1 cellular context compared by ENCODE assay signal in the genomic region with DNA sequence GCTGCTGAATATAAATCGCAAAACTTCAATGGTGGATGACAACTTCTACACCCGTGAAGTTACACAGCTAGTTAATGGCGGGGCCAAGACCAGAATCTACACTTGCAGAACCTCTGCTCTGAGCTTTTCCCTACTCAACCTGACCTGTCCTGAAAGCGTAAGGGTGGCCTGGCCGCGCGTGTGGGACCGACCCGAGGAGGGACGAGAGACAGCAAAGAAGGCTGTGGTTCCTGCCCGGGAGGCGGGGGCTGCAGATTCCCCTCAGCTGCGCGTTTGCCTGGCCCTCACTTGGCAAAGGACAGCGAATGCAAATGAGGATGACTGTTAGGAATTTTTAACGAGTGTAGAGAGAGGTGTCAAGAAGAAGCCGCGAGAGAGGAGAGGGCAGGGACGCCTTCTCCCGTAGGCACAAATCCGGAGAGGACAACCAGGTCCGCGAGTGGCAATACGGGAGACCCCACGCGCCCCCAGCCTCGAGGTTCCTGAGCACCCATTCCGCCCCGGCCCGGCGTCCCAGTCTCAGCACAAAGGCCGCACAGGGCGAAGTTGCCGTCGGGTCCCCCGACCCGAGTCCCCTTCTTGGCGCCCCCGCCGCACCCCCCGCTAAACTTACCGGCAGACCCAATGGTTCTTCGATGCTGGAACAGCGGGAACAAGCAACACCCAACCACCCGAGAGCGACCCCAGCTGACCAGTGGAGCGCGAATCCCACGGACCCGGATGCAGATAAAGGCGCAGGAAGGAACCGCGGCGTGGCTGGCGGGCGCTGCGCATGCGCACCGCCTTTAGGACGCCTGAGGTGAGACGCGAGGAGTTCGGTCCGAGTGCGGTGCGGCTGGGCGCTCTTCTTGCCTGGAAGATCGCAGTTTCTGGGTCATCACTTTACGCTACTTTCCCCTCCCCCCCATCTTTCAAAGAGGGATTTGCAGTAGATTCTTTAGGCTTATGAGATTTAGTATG.
A peak's percentile ranks its signal among the peaks of the same experiment; 100 is the strongest.
TF ChIP-seq lines count a peak whose summit lies in the region.

GNPDA2 (minus strand) TSS at position 696 of the 960 bp plus-strand sequence. CDS start 4,349 bp downstream, outside the sequence.

TF ChIP-seq in HepG2, 621 proteins besides CTCF, POLR2A, EP300 and RAD21 (continued from another document and continues in another):
- TF ChIP-seq, protein P1, sequence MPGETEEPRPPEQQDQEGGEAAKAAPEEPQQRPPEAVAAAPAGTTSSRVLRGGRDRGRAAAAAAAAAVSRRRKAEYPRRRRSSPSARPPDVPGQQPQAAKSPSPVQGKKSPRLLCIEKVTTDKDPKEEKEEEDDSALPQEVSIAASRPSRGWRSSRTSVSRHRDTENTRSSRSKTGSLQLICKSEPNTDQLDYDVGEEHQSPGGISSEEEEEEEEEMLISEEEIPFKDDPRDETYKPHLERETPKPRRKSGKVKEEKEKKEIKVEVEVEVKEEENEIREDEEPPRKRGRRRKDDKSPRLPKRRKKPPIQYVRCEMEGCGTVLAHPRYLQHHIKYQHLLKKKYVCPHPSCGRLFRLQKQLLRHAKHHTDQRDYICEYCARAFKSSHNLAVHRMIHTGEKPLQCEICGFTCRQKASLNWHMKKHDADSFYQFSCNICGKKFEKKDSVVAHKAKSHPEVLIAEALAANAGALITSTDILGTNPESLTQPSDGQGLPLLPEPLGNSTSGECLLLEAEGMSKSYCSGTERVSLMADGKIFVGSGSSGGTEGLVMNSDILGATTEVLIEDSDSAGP (CRISPR knock-in tag; IDR thresholded peaks at IDR 0.05; ENCODE audit: borderline replicate concordance), result peak; percentile 79
- TF ChIP-seq ATF7 (IDR thresholded peaks at IDR 0.05) (no peak), ATF7 (CRISPR knock-in tag; IDR thresholded peaks at IDR 0.05) (0 out of 2 replicates have a peak, but pooled peaks have one; percentile 47), TARDBP (CRISPR knock-in tag; IDR thresholded peaks at IDR 0.05) (peak; percentile 59), ZNF335 (CRISPR knock-in tag; IDR thresholded peaks at IDR 0.05) (peak; percentile 70; the same call in 1 of the 2 replicates), ZNF343 (CRISPR knock-in tag; IDR thresholded peaks at IDR 0.05) (peak; percentile 42; the same call in 1 of the 2 replicates), REL (CRISPR knock-in tag; conservative IDR thresholded peaks at IDR 0.05) (peak; percentile 65; the same call in 1 of the 2 replicates), ZFAT (CRISPR knock-in tag; conservative IDR thresholded peaks at IDR 0.05) (peak; percentile 28; the same call in 1 of the 2 replicates), ZNF720 (CRISPR knock-in tag; IDR thresholded peaks at IDR 0.05) (no peak; the same call in 1 of the 2 replicates), ZC3H4 (CRISPR knock-in tag; IDR thresholded peaks at IDR 0.05; ENCODE audit: borderline replicate concordance) (no peak), CC2D1A (CRISPR knock-in tag; IDR thresholded peaks at IDR 0.05) (peak; percentile 93; the same call in 1 of the 2 replicates), BCL3 (CRISPR knock-in tag; IDR thresholded peaks at IDR 0.05) (peak; percentile 65; the same call in 1 of the 2 replicates), NFRKB (IDR thresholded peaks at IDR 0.05) (no peak), ZNF136 (CRISPR knock-in tag; IDR thresholded peaks at IDR 0.05; ENCODE audit: low read depth) (peak; percentile 63; the same call in 1 of the 2 replicates), ZNF547 (CRISPR knock-in tag; IDR thresholded peaks at IDR 0.05) (peak; percentile 95), ZBTB34 (CRISPR knock-in tag; IDR thresholded peaks at IDR 0.05) (no peak; the same call in 1 of the 2 replicates), TOPORS (CRISPR knock-in tag; IDR thresholded peaks at IDR 0.05) (no peak; the same call in 1 of the 2 replicates), AHR (CRISPR knock-in tag; IDR thresholded peaks at IDR 0.05) (peak; percentile 36; the same call in 1 of the 2 replicates), DR1 (CRISPR knock-in tag; IDR thresholded peaks at IDR 0.05) (peak; percentile 90), SP1 (IDR thresholded peaks at IDR 0.05) (no peak), SP1 (CRISPR knock-in tag; IDR thresholded peaks at IDR 0.05) (0 out of 2 replicates have a peak, but pooled peaks have one; percentile 16), ATAD3A (CRISPR knock-in tag; IDR thresholded peaks at IDR 0.05) (no peak), DBP (CRISPR knock-in tag; IDR thresholded peaks at IDR 0.05; ENCODE audit: not compliant biosample characterization) (peak; percentile 80), EZH2 (conservative IDR thresholded peaks at IDR 0.05; ENCODE audit: low read depth, low read length) (no peak), ZNF768 (CRISPR knock-in tag; IDR thresholded peaks at IDR 0.05) (peak; percentile 53; the same call in 1 of the 2 replicates), ATF1 (CRISPR knock-in tag; IDR thresholded peaks at IDR 0.05) (no peak), HOXA5 (CRISPR knock-in tag; IDR thresholded peaks at IDR 0.05) (0 out of 2 replicates have a peak, but pooled peaks have one; percentile 68), MIER3 (CRISPR knock-in tag; IDR thresholded peaks at IDR 0.05; ENCODE audit: borderline replicate concordance) (no peak; the same call in 1 of the 2 replicates), ZNF552 (CRISPR knock-in tag; IDR thresholded peaks at IDR 0.05; ENCODE audit: borderline replicate concordance) (peak; percentile 54; the same call in 1 of the 2 replicates), E2F5 (CRISPR knock-in tag; conservative IDR thresholded peaks at IDR 0.05) (peak; percentile 71), NPAS2 (CRISPR knock-in tag; IDR thresholded peaks at IDR 0.05; ENCODE audit: borderline replicate concordance) (no peak), NFAT5 (CRISPR knock-in tag; IDR thresholded peaks at IDR 0.05) (peak; percentile 79; the same call in 1 of the 2 replicates), ATF2 (CRISPR knock-in tag; IDR thresholded peaks at IDR 0.05) (peak; percentile 25; the same call in 1 of the 2 replicates), CBX5 (CRISPR knock-in tag; IDR thresholded peaks at IDR 0.05; ENCODE audit: borderline replicate concordance) (peak; percentile 36; the same call in 1 of the 2 replicates), TBX3 (IDR thresholded peaks at IDR 0.05; ENCODE audit: borderline replicate concordance) (no peak; the same call in 1 of the 2 replicates), ISL2 (CRISPR knock-in tag; IDR thresholded peaks at IDR 0.05) (peak; percentile 25; the same call in 1 of the 2 replicates), ZNF598 (CRISPR knock-in tag; IDR thresholded peaks at IDR 0.05; ENCODE audit: borderline replicate concordance) (peak; percentile 89), NR0B2 (CRISPR knock-in tag; IDR thresholded peaks at IDR 0.05) (peak; percentile 82), PCBP1 (IDR thresholded peaks at IDR 0.05; ENCODE audit: borderline replicate concordance, low read depth, low read length) (no peak), DMAP1 (CRISPR knock-in tag; IDR thresholded peaks at IDR 0.05) (peak; percentile 58), ZBTB2 (CRISPR knock-in tag; IDR thresholded peaks at IDR 0.05; ENCODE audit: low read depth) (peak; percentile 64; the same call in 1 of the 2 replicates), PBX2 (CRISPR knock-in tag; IDR thresholded peaks at IDR 0.05) (0 out of 2 replicates have a peak, but pooled peaks have one; percentile 17)
